In genomic region chr11:118895093-118896039, GRCh38 we compare ENCODE assay signal across 1 cellular context.
A peak's percentile ranks its signal among the peaks of the same experiment; 100 is the strongest.
TF ChIP-seq lines count a peak whose summit lies in the region.

No MANE protein-coding gene starts in this region.

TF ChIP-seq in HepG2, 621 proteins besides CTCF, POLR2A, EP300 and RAD21 (continued from another document):
- TF ChIP-seq, protein P1, sequence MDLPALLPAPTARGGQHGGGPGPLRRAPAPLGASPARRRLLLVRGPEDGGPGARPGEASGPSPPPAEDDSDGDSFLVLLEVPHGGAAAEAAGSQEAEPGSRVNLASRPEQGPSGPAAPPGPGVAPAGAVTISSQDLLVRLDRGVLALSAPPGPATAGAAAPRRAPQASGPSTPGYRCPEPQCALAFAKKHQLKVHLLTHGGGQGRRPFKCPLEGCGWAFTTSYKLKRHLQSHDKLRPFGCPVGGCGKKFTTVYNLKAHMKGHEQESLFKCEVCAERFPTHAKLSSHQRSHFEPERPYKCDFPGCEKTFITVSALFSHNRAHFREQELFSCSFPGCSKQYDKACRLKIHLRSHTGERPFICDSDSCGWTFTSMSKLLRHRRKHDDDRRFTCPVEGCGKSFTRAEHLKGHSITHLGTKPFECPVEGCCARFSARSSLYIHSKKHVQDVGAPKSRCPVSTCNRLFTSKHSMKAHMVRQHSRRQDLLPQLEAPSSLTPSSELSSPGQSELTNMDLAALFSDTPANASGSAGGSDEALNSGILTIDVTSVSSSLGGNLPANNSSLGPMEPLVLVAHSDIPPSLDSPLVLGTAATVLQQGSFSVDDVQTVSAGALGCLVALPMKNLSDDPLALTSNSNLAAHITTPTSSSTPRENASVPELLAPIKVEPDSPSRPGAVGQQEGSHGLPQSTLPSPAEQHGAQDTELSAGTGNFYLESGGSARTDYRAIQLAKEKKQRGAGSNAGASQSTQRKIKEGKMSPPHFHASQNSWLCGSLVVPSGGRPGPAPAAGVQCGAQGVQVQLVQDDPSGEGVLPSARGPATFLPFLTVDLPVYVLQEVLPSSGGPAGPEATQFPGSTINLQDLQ (CRISPR knock-in tag; IDR thresholded peaks at IDR 0.05) = no peak
- TF ChIP-seq KDM2A (CRISPR knock-in tag; IDR thresholded peaks at IDR 0.05; ENCODE audit: borderline replicate concordance, low read depth) (0 out of 2 replicates have a peak, but pooled peaks have one; percentile 32), TBX2 (CRISPR knock-in tag; IDR thresholded peaks at IDR 0.05; ENCODE audit: borderline replicate concordance) (no peak), SUZ12 (IDR thresholded peaks at IDR 0.05; ENCODE audit: low read depth, low read length) (no peak), GABPA (IDR thresholded peaks at IDR 0.05; ENCODE audit: low read depth, low read length) (0 out of 2 replicates have a peak, but pooled peaks have one; percentile 11), GABPA (CRISPR knock-in tag; IDR thresholded peaks at IDR 0.05; ENCODE audit: low read depth) (no peak), NKX3-1 (CRISPR knock-in tag; IDR thresholded peaks at IDR 0.05) (no peak), ZNF572 (CRISPR knock-in tag; IDR thresholded peaks at IDR 0.05) (no peak), POLR2G (IDR thresholded peaks at IDR 0.05; ENCODE audit: low read depth, low read length) (0 out of 2 replicates have a peak, but pooled peaks have one; percentile 30), FOSL2 (CRISPR knock-in tag; IDR thresholded peaks at IDR 0.05) (no peak), ATF2 (CRISPR knock-in tag; IDR thresholded peaks at IDR 0.05) (no peak), FOXC1 (CRISPR knock-in tag; IDR thresholded peaks at IDR 0.05; ENCODE audit: borderline replicate concordance) (no peak)
